In the genomic region with DNA sequence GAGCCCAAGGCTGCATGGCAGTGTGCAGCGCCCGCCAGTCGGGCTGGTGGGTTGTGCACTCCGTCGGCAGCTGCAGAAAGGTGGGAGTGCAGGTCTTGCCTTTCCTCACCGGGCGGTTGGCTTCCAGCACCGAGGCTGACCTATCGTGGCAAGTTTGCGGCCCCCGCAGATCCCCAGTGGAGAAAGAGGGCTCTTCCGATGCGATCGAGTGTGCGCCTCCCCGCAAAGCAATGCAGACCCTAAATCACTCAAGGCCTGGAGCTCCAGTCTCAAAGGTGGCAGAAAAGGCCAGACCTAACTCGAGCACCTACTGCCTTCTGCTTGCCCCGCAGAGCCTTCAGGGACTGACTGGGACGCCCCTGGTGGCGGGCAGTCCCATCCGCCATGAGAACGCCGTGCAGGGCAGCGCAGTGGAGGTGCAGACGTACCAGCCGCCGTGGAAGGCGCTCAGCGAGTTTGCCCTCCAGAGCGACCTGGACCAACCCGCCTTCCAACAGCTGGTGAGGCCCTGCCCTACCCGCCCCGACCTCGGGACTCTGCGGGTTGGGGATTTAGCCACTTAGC, we compare ENCODE assay signal across 8 cellular contexts. TPM values are rescaled to one million over a fixed set of nuclear protein-coding genes. Genes with fewer than 3 reads are reported as not detected.
DNase-seq lines count a peak whose midpoint lies in the region; ATAC-seq and TF ChIP-seq lines count a peak whose summit lies in the region.

No MANE protein-coding gene starts in this region.

- H3K9me3 ChIP-seq in neuron (ENCODE audit: low read length) = no peaks in the 10 kb centered on the region

- peak overlapping the region; percentile 19 for H3K4me3 ChIP-seq in neuron (ENCODE audit: low read length)

- no peak for ATAC-seq in HG03571 (IDR thresholded peaks at IDR 0.05; ENCODE audit: unreplicated experiment)

- DNase-seq in RWPE1 (ENCODE audit: low spot score) (no peak), posterior vena cava (ENCODE audit: low spot score) (no peak), KG1 (lab: John Stamatoyannopoulos, UW) (no peak)
- DNase-seq in effector CD4-positive, alpha-beta T cell = peak; percentile 26
- no peak for DNase-seq in activated CD4-positive, CD25-positive, alpha-beta regulatory T cell treated with anti-CD3 and anti-CD28 coated beads, Interleukin-2, amount 50 U/mL, for 72 hours

- POLR2A ChIA-PET in RWPE1 (lab: Yijun Ruan, JAX; ENCODE audit: low non-redundant PET) = interaction anchor here (0.7 kb wide), 1 partner anchor 107 kb away, joined by 3 read pairs; no protein-coding TSS in a partner anchor

- 0 out of 2 replicates have a peak overlapping the region, but pooled peaks have one; percentile 86 for H3K27ac ChIP-seq in RWPE1

- CTCF ChIA-PET in RWPE1 (lab: Yijun Ruan, JAX) = no interaction called here

- intact Hi-C loops in posterior vena cava (cut with DNase I) = no loop called here

- H3K4me1 ChIP-seq in neuron (ENCODE audit: insufficient read depth, low read length) = peaks cover 50% of the 10 kb centered on the region

- H3K36me3 ChIP-seq in neuron (ENCODE audit: insufficient read depth, low read length) = no peaks in the 10 kb centered on the region

- TF ChIP-seq CTCF in GM12873 (IDR thresholded peaks at IDR 0.05; ENCODE audit: insufficient read depth, low read depth, low read length, missing control alignments) (peak; percentile 63), RWPE1 (conservative IDR thresholded peaks at IDR 0.05; ENCODE audit: low read depth) (no peak)

- H2AFZ ChIP-seq in neuron (ENCODE audit: low read depth, low read length) = no peak overlapping the region

- H3K27me3 ChIP-seq in neuron (ENCODE audit: insufficient read depth, low read length) = peaks cover 88% of the 10 kb centered on the region

RNA-seq across cellular contexts. Expression of a gene that starts 4.3 kb away (rescaled TPM):
- not detected for total RNA-seq in posterior vena cava

RNA-seq across cellular contexts. Expression of a gene that starts 29.6 kb away (rescaled TPM):
- 10 to 100 TPM; 68.6 to 98.4 TPM for total RNA-seq in posterior vena cava
